ENCODE assay signal across 15 cellular contexts in the genomic region with DNA sequence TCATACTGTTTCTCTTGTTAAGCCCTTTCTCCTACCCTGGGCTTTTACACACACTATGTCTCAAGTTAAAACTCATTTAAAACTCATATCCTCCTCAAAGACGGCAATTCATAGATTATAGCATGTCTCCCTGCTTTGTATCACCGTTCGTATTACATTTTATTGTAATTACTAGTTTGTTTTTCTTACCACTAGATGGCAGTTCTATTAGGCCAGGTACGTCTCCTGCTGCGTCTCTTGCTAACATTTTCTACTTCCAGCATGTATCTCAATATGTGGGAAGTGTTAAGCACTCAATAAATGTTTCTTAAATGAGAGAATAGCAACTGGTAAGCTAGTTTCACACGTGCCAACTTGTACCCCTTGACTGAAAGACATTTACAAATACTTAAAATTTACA.
DNase-seq lines count a peak whose midpoint lies in the region; ATAC-seq, FAIRE-seq and TF ChIP-seq lines count a peak whose summit lies in the region.
"Had no signal": no experiment of that assay in that cellular context is flagged by ENCODE, and none has a peak within 500 bp of the region (broad histone marks: within the 10 kb centered on the region; RNA-seq: fewer than 3 reads in every experiment).

No MANE protein-coding gene starts in this region.

- in situ Hi-C loops in KBM-7 (cut with MboI; ENCODE audit: low pct_unique_long_range_greater_than_20kb, low sequenced_read_pairs), result no loop called here

- H3K36me3 Mint-ChIP-seq in WTC11, result peaks cover 22% of the 10 kb centered on the region
- H3K36me3 Mint-ChIP-seq: CD4-positive, CD25-positive, alpha-beta regulatory T cell had no signal

- DNase-seq in D721Med (ENCODE audit: insufficient read length, low spot score) (no peak), LNCaP clone FGC (ENCODE audit: low read depth) (no peak), WTC11 (ENCODE audit: low spot score) (no peak), NCI-H446 treated with DMSO at 0.1 percent for 48 hours (lab: John Stamatoyannopoulos, UW) (no peak), KBM-7 (no peak), DMS 273 treated with DMSO at 0.1 percent for 48 hours (lab: John Stamatoyannopoulos, UW) (no peak), middle frontal gyrus (ENCODE audit: extremely low spot score, low spot score) (no peak)
- DNase-seq: CD4-positive, CD25-positive, alpha-beta regulatory T cell; effector memory CD8-positive, alpha-beta T cell; GOT3; NCI-H2081 treated with DMSO at 0.1 percent for 48 hours; stimulated activated CD4-positive, alpha-beta T cell treated with anti-CD3 and anti-CD28 coated beads, Interleukin-2, amount 100 ng/mL, for 24 hours; stimulated activated naive CD4-positive, alpha-beta T cell had no signal

- CTCF ChIA-PET in WTC11 (lab: Charles Lee), result no interaction called here

- POLR2A ChIA-PET in WTC11 (lab: Charles Lee), result no interaction called here

- peak; percentile 15 for TF ChIP-seq CTCF in D721Med (IDR thresholded peaks at IDR 0.05; ENCODE audit: insufficient read depth, missing control alignments)
- peak; percentile 62 for TF ChIP-seq CTCF in LNCaP clone FGC (IDR thresholded peaks at IDR 0.05; ENCODE audit: control insufficient read depth, extremely low read depth, insufficient read depth)
- TF ChIP-seq CTCF in WTC11 (IDR thresholded peaks at IDR 0.05), result 0 out of 2 replicates have a peak, but pooled peaks have one; percentile 17

- H3K4me1 Mint-ChIP-seq in WTC11, result 0 out of 2 replicates have a peak, but pooled peaks cover 4% of the 10 kb centered on the region
- H3K4me1 Mint-ChIP-seq: CD4-positive, CD25-positive, alpha-beta regulatory T cell had no signal

- no peak overlapping the region for H3K27ac Mint-ChIP-seq in WTC11
- H3K27ac Mint-ChIP-seq: CD4-positive, CD25-positive, alpha-beta regulatory T cell; effector memory CD8-positive, alpha-beta T cell had no signal

- no peak for FAIRE-seq in D721Med (lab: Jason Lieb, UNC)
- peak; percentile 68 for FAIRE-seq in islet of Langerhans (lab: Jason Lieb, UNC)

- peaks cover 34% of the 10 kb centered on the region for H3K9me3 Mint-ChIP-seq in WTC11

- no peak overlapping the region for H3K4me3 Mint-ChIP-seq in WTC11
- H3K4me3 Mint-ChIP-seq: CD4-positive, CD25-positive, alpha-beta regulatory T cell; effector memory CD8-positive, alpha-beta T cell had no signal

- peak; percentile 72 for ATAC-seq in WTC11
- ATAC-seq: effector memory CD8-positive, alpha-beta T cell had no signal

- no peaks in the 10 kb centered on the region for H3K27me3 Mint-ChIP-seq in WTC11 (ENCODE audit: low read depth)
- H3K27me3 Mint-ChIP-seq: CD4-positive, CD25-positive, alpha-beta regulatory T cell; effector memory CD8-positive, alpha-beta T cell had no signal

- H3K4me3 ChIP-seq in LNCaP clone FGC (ENCODE audit: low read depth, low read length), result no peak overlapping the region
- H3K4me3 ChIP-seq: lung had no signal

TF ChIP-seq in WTC11, 78 proteins besides CTCF, POLR2A, EP300 and RAD21:
- no peak for TF ChIP-seq NFE2L1 (CRISPR knock-in tag; IDR thresholded peaks at IDR 0.05)
- no peak for TF ChIP-seq GTF2I (CRISPR knock-in tag; conservative IDR thresholded peaks at IDR 0.05)
TF ChIP-seq in WTC11: peak in this region for 0.
